8 cellular contexts compared by ENCODE assay signal in the genomic region with DNA sequence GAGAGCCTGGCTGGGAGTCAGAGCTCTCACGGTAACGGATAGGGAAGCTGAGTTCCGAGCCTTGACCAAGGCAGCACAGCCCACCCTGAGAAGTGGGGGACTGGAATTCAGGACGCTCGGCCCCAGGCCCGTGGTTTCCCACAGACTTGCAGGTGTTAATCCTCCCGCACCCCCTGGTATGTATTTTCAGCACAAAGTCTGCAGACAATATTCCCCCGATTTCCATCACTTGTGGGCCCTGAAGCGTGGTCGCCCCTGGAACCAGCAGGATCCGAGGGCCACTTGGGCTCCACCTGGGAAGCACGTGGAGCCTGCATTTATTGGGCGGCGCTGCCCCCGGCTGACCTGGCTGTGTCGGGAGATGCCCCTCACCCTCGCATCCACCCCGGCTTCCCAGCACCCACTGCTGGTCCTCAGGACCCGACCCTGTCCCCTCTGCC.
DNase-seq lines count a peak whose midpoint lies in the region; ATAC-seq and TF ChIP-seq lines count a peak whose summit lies in the region.

No MANE protein-coding gene starts in this region.

- H3K4me1 ChIP-seq in body of pancreas: peaks cover 19% of the 10 kb centered on the region

- WGBS in body of pancreas, 2 donors: 0 to 9% methylated on average over 5 to 19 of the region's 19 CpGs

- H3K4me3 Mint-ChIP-seq in HFFc6: peak overlapping the region; percentile 84

- peak overlapping the region; percentile 54 for H3K4me3 ChIP-seq in AG04449 (ENCODE audit: low read depth, low read length)
- H3K4me3 ChIP-seq in body of pancreas: peak overlapping the region in 1 of 2 donors; percentile 43

- POLR2A ChIA-PET in AG04449 (lab: Yijun Ruan, JAX): interaction anchor here (0.6 to 0.7 kb wide), 2 partner anchors 207 to 246 kb away, joined by 3 read pairs; no protein-coding TSS in a partner anchor

- peak overlapping the region; percentile 90 for H3K27ac Mint-ChIP-seq in HFFc6

- H3K36me3 Mint-ChIP-seq in HFFc6 (ENCODE audit: low read depth): peaks cover 8% of the 10 kb centered on the region

- H3K27me3 ChIP-seq in body of pancreas: no peaks in the 10 kb centered on the region

- no peak for TF ChIP-seq POLR2A in body of pancreas (IDR thresholded peaks at IDR 0.05)

- peaks cover 1% of the 10 kb centered on the region; the same call in 1 of the 2 replicates for H3K27me3 Mint-ChIP-seq in HFFc6 (ENCODE audit: insufficient read depth)

- TF ChIP-seq CTCF in AG04449 (IDR thresholded peaks at IDR 0.05; ENCODE audit: insufficient read depth, low read length, missing control alignments) (no peak), HFFc6 (IDR thresholded peaks at IDR 0.05) (peak; percentile 71; the same call in 1 of the 2 replicates), body of pancreas (IDR thresholded peaks at IDR 0.05) (no peak)

- intact Hi-C loops in body of pancreas (cut with DNase I): no loop called here

- ATAC-seq in body of pancreas (no peak), HG03469 (IDR thresholded peaks at IDR 0.05; ENCODE audit: unreplicated experiment) (no peak)

- CTCF ChIA-PET in AG04449 (lab: Yijun Ruan, JAX): interaction anchor here (0.6 to 25.6 kb wide), 46 partner anchors 9 to 297 kb away, joined by 3 to 634 read pairs (median 4); a partner anchor contains a TSS

- peak overlapping the region in 3 of 4 donors; percentile 96 to 97 (median 96) for H3K27ac ChIP-seq in body of pancreas

- no peaks in the 10 kb centered on the region for H3K36me3 ChIP-seq in body of pancreas (replicated peaks in 1 of 2; ENCODE audit: insufficient read depth in 1 of 2, low read depth in 2 of 2)

- H3K9me3 Mint-ChIP-seq in HFFc6: no peaks in the 10 kb centered on the region

- DNase-seq in AG04449 (ENCODE audit: low read depth, low spot score): no peak
- DNase-seq in HFFc6: no peak
- no peak for DNase-seq in body of pancreas
- peak; percentile 88 for DNase-seq in mesenteric fat pad (ENCODE audit: low spot score)
- no peak for DNase-seq in hippocampal formation (lab: John Stamatoyannopoulos, UW)
- no peak for DNase-seq in kidney tubule cell (ENCODE audit: low spot score)
- DNase-seq in NCI-H446 treated with DMSO at 0.1 percent for 48 hours (lab: John Stamatoyannopoulos, UW): no peak

- H3K9me3 ChIP-seq in body of pancreas: no peaks in the 10 kb centered on the region

- H3K4me1 Mint-ChIP-seq in HFFc6 (ENCODE audit: low read depth): peaks cover 16% of the 10 kb centered on the region
